1 cellular context compared by ENCODE assay signal in the genomic region with DNA sequence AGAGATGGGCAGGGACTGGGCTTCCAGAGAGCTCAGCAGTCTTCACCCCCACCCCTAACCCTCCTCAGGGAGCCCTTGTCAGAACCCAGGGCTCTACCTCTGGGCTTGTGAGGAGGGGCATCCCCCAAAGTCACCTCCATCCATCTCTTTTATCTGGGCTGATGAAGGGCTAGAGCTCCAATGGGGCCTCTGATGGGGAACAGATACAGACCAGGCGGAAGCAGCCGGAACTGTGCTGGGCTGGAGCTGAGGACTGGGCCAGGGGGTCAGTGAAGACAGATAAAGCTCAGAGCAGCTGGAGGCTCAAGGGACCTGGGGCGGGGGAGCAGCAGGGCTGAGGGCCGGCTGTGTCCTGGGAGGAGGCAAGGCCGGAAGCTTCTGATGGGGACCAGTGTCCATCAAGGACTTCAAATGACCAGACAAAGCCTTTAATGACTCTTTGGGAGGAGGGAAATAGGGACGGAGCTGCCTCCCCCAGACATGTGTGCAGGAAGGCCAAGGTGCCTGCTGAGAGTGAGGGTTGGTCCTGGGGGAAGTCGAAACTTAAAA.
TF ChIP-seq lines count a peak whose summit lies in the region.

No MANE protein-coding gene starts in this region.

TF ChIP-seq in K562, 482 proteins besides CTCF, POLR2A, EP300 and RAD21 (continued from another document):
- TF ChIP-seq ETV1 (tag; conservative IDR thresholded peaks at IDR 0.05; ENCODE audit: low read depth) (peak; percentile 55; the same call in 1 of the 2 replicates), MAFG (tag; conservative IDR thresholded peaks at IDR 0.05) (no peak), PYGO2 (tag; IDR thresholded peaks at IDR 0.05) (no peak), ZBED1 (IDR thresholded peaks at IDR 0.05) (0 out of 2 replicates have a peak, but pooled peaks have one; percentile 49), GATA2 (CRISPR knock-in tag; IDR thresholded peaks at IDR 0.05) (peak; percentile 49; the same call in 1 of the 2 replicates), NFIX (CRISPR knock-in tag; IDR thresholded peaks at IDR 0.05; ENCODE audit: low read depth) (no peak), RCOR1 (IDR thresholded peaks at IDR 0.05; ENCODE audit: borderline replicate concordance in 1 of 2, low read depth in 2 of 2, low read length in 2 of 2) (0 out of 4 replicates have a peak, but pooled peaks of 1 of the 2 experiments have one; percentile 16), ZNF184 (CRISPR knock-in tag; IDR thresholded peaks at IDR 0.05) (no peak), MYC (IDR thresholded peaks at IDR 0.05; ENCODE audit: low read depth, low read length) (no peak), MYC (CRISPR knock-in tag; IDR thresholded peaks at IDR 0.05; ENCODE audit: borderline replicate concordance, low read depth) (no peak), TEAD4 (IDR thresholded peaks at IDR 0.05; ENCODE audit: low read length) (peak; percentile 44; the same call in 1 of the 2 replicates), TEAD4 (CRISPR knock-in tag; IDR thresholded peaks at IDR 0.05; ENCODE audit: borderline replicate concordance) (no peak), MEIS2 (IDR thresholded peaks at IDR 0.05; ENCODE audit: partially characterized antibody) (peak; percentile 54), MTA2 (IDR thresholded peaks at IDR 0.05; ENCODE audit: low read depth) (no peak), ZNF24 (IDR thresholded peaks at IDR 0.05) (no peak), BDP1 (IDR thresholded peaks at IDR 0.05; ENCODE audit: insufficient read depth, insufficient read length) (no peak), ZNF23 (CRISPR knock-in tag; IDR thresholded peaks at IDR 0.05) (no peak), HDGF (IDR thresholded peaks at IDR 0.05) (no peak), IFI16 (CRISPR knock-in tag; IDR thresholded peaks at IDR 0.05) (no peak), SNIP1 (IDR thresholded peaks at IDR 0.05; ENCODE audit: low read depth) (no peak), KLF16 (IDR thresholded peaks at IDR 0.05) (peak; percentile 71), ZNF76 (CRISPR knock-in tag; IDR thresholded peaks at IDR 0.05; ENCODE audit: borderline replicate concordance) (no peak)
- TF ChIP-seq, protein P1, sequence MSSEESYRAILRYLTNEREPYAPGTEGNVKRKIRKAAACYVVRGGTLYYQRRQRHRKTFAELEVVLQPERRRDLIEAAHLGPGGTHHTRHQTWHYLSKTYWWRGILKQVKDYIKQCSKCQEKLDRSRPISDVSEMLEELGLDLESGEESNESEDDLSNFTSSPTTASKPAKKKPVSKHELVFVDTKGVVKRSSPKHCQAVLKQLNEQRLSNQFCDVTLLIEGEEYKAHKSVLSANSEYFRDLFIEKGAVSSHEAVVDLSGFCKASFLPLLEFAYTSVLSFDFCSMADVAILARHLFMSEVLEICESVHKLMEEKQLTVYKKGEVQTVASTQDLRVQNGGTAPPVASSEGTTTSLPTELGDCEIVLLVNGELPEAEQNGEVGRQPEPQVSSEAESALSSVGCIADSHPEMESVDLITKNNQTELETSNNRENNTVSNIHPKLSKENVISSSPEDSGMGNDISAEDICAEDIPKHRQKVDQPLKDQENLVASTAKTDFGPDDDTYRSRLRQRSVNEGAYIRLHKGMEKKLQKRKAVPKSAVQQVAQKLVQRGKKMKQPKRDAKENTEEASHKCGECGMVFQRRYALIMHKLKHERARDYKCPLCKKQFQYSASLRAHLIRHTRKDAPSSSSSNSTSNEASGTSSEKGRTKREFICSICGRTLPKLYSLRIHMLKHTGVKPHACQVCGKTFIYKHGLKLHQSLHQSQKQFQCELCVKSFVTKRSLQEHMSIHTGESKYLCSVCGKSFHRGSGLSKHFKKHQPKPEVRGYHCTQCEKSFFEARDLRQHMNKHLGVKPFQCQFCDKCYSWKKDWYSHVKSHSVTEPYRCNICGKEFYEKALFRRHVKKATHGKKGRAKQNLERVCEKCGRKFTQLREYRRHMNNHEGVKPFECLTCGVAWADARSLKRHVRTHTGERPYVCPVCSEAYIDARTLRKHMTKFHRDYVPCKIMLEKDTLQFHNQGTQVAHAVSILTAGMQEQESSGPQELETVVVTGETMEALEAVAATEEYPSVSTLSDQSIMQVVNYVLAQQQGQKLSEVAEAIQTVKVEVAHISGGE (CRISPR knock-in tag; IDR thresholded peaks at IDR 0.05), result peak in 1 of 3 experiments; percentile 45; a peak in 1 of 6 replicates
- TF ChIP-seq, protein P2, sequence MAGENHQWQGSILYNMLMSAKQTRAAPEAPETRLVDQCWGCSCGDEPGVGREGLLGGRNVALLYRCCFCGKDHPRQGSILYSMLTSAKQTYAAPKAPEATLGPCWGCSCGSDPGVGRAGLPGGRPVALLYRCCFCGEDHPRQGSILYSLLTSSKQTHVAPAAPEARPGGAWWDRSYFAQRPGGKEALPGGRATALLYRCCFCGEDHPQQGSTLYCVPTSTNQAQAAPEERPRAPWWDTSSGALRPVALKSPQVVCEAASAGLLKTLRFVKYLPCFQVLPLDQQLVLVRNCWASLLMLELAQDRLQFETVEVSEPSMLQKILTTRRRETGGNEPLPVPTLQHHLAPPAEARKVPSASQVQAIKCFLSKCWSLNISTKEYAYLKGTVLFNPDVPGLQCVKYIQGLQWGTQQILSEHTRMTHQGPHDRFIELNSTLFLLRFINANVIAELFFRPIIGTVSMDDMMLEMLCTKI (IDR thresholded peaks at IDR 0.05; ENCODE audit: partially characterized antibody), result no peak
- TF ChIP-seq, protein P3, sequence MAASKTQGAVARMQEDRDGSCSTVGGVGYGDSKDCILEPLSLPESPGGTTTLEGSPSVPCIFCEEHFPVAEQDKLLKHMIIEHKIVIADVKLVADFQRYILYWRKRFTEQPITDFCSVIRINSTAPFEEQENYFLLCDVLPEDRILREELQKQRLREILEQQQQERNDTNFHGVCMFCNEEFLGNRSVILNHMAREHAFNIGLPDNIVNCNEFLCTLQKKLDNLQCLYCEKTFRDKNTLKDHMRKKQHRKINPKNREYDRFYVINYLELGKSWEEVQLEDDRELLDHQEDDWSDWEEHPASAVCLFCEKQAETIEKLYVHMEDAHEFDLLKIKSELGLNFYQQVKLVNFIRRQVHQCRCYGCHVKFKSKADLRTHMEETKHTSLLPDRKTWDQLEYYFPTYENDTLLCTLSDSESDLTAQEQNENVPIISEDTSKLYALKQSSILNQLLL (CRISPR knock-in tag; IDR thresholded peaks at IDR 0.05; ENCODE audit: borderline replicate concordance), result no peak
- TF ChIP-seq, protein P4, sequence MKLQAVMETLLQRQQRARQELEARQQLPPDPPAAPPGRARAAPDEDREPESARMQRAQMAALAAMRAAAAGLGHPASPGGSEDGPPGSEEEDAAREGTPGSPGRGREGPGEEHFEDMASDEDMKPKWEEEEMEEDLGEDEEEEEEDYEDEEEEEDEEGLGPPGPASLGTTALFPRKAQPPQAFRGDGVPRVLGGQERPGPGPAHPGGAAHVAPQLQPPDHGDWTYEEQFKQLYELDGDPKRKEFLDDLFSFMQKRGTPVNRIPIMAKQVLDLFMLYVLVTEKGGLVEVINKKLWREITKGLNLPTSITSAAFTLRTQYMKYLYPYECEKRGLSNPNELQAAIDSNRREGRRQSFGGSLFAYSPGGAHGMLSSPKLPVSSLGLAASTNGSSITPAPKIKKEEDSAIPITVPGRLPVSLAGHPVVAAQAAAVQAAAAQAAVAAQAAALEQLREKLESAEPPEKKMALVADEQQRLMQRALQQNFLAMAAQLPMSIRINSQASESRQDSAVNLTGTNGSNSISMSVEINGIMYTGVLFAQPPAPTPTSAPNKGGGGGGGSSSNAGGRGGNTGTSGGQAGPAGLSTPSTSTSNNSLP (IDR thresholded peaks at IDR 0.05; ENCODE audit: borderline replicate concordance, low read depth, low read length), result no peak
- TF ChIP-seq, protein P5, sequence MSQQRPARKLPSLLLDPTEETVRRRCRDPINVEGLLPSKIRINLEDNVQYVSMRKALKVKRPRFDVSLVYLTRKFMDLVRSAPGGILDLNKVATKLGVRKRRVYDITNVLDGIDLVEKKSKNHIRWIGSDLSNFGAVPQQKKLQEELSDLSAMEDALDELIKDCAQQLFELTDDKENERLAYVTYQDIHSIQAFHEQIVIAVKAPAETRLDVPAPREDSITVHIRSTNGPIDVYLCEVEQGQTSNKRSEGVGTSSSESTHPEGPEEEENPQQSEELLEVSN (IDR thresholded peaks at IDR 0.05; ENCODE audit: borderline replicate concordance in 1 of 2, extremely low read depth in 1 of 2, insufficient read depth in 1 of 2, insufficient read length in 1 of 2, low read depth in 1 of 2, low read length in 1 of 2, poor library complexity in 1 of 2, severe bottlenecking in 1 of 2), result peak in 1 of 2 experiments; percentile 43
- TF ChIP-seq, protein P6, sequence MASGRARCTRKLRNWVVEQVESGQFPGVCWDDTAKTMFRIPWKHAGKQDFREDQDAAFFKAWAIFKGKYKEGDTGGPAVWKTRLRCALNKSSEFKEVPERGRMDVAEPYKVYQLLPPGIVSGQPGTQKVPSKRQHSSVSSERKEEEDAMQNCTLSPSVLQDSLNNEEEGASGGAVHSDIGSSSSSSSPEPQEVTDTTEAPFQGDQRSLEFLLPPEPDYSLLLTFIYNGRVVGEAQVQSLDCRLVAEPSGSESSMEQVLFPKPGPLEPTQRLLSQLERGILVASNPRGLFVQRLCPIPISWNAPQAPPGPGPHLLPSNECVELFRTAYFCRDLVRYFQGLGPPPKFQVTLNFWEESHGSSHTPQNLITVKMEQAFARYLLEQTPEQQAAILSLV (tag; IDR thresholded peaks at IDR 0.05), result no peak
- TF ChIP-seq, protein P7, sequence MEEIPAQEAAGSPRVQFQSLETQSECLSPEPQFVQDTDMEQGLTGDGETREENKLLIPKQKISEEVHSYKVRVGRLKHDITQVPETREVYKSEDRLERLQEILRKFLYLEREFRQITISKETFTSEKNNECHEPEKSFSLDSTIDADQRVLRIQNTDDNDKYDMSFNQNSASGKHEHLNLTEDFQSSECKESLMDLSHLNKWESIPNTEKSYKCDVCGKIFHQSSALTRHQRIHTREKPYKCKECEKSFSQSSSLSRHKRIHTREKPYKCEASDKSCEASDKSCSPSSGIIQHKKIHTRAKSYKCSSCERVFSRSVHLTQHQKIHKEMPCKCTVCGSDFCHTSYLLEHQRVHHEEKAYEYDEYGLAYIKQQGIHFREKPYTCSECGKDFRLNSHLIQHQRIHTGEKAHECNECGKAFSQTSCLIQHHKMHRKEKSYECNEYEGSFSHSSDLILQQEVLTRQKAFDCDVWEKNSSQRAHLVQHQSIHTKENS (CRISPR knock-in tag; IDR thresholded peaks at IDR 0.05), result no peak
- TF ChIP-seq, protein P8, sequence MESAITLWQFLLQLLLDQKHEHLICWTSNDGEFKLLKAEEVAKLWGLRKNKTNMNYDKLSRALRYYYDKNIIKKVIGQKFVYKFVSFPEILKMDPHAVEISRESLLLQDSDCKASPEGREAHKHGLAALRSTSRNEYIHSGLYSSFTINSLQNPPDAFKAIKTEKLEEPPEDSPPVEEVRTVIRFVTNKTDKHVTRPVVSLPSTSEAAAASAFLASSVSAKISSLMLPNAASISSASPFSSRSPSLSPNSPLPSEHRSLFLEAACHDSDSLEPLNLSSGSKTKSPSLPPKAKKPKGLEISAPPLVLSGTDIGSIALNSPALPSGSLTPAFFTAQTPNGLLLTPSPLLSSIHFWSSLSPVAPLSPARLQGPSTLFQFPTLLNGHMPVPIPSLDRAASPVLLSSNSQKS (CRISPR knock-in tag; IDR thresholded peaks at IDR 0.05), result no peak
- TF ChIP-seq, protein P9, sequence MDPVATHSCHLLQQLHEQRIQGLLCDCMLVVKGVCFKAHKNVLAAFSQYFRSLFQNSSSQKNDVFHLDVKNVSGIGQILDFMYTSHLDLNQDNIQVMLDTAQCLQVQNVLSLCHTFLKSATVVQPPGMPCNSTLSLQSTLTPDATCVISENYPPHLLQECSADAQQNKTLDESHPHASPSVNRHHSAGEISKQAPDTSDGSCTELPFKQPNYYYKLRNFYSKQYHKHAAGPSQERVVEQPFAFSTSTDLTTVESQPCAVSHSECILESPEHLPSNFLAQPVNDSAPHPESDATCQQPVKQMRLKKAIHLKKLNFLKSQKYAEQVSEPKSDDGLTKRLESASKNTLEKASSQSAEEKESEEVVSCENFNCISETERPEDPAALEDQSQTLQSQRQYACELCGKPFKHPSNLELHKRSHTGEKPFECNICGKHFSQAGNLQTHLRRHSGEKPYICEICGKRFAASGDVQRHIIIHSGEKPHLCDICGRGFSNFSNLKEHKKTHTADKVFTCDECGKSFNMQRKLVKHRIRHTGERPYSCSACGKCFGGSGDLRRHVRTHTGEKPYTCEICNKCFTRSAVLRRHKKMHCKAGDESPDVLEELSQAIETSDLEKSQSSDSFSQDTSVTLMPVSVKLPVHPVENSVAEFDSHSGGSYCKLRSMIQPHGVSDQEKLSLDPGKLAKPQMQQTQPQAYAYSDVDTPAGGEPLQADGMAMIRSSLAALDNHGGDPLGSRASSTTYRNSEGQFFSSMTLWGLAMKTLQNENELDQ (CRISPR knock-in tag; IDR thresholded peaks at IDR 0.05; ENCODE audit: borderline replicate concordance), result no peak
